Comparison of ENCODE assay signal across 8 cellular contexts in the genomic region with DNA sequence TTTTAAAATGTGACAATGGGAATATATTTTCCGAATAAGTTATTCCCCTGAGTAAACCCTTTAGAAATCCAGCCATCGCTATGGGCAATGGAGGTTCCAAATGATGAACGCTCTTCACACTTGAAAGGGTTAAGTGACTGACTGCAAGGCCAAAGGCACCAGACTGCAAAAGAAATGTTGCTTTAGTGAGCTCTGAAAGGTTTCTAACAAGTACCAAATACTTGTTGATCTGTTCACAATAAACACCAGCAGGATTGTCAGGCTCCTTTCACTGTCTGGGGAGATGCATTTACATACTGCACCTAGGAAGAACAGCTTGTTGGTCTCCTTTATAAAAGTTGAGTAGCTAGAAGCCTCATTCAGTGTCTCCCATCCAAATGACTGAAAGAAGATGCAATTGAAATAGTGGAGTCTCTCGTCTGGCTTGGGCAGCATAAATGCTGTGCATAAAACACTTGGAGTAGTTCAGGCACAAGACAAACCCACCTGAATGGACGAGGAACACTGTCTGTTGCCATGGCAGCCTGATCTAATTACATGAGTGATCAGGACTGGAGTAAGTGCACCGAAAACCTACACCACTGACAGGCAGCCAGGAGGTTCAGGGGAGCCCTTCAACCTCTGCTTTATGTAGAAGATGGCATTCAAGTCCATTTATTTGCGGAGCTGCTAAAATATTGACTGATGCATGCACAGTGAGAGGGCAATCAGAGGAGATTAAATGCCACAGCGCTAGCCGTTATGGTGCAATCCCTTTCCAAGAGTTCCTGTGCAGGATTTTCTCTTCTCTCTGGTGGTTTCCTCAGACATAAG. TPM values are rescaled to one million over a fixed set of nuclear protein-coding genes. Genes with fewer than 3 reads are reported as not detected.
DNase-seq lines count a peak whose midpoint lies in the region; ATAC-seq and TF ChIP-seq lines count a peak whose summit lies in the region.

No MANE protein-coding gene starts in this region.

- no peak for ATAC-seq in HG02588 (IDR thresholded peaks at IDR 0.05; ENCODE audit: unreplicated experiment)

- H3K4me3 ChIP-seq in SJSA1 (peak overlapping the region; percentile 86; the same call in 1 of the 2 replicates), esophagus (ENCODE audit: low read depth in 1 of 2, low read length in 2 of 2) (peak overlapping the region in 1 of 2 donors; percentile 84), parathyroid adenoma (ENCODE audit: low read depth, low read length) (peak overlapping the region; percentile 93)

- H3K27me3 ChIP-seq in SJSA1 (replicated peaks), result no peaks in the 10 kb centered on the region
- no peaks in the 10 kb centered on the region for H3K27me3 ChIP-seq in esophagus (ENCODE audit: control insufficient read depth in 1 of 2, insufficient read depth in 2 of 2, low read length in 2 of 2)
- H3K27me3 ChIP-seq in parathyroid adenoma (ENCODE audit: control insufficient read depth, insufficient read depth, low read length), result no peaks in the 10 kb centered on the region

- no peaks in the 10 kb centered on the region for H3K9me3 ChIP-seq in SJSA1 (replicated peaks)
- H3K9me3 ChIP-seq in esophagus (ENCODE audit: control insufficient read depth in 2 of 2, insufficient read depth in 1 of 2, low read depth in 1 of 2, low read length in 1 of 2), result no peaks in the 10 kb centered on the region
- no peaks in the 10 kb centered on the region for H3K9me3 ChIP-seq in parathyroid adenoma (ENCODE audit: control insufficient read depth, low read length)

- H3K36me3 ChIP-seq in SJSA1 (peaks cover 9% of the 10 kb centered on the region), esophagus (ENCODE audit: control insufficient read depth in 2 of 2, insufficient read depth in 2 of 2, low read length in 1 of 2) (no peaks in the 10 kb centered on the region), parathyroid adenoma (ENCODE audit: control insufficient read depth, insufficient read depth, low read length) (no peaks in the 10 kb centered on the region)

- no peak overlapping the region for H2AFZ ChIP-seq in parathyroid adenoma

- DNase-seq in activated effector memory CD4-positive, alpha-beta T cell treated with anti-CD3 and anti-CD28 coated beads, Interleukin-2, amount 50 U/mL, for 16 hours, result peak; percentile 66
- no peak for DNase-seq in activated effector memory CD4-positive, alpha-beta T cell treated with Interleukin-2 at 50 U/mL for 16 hours
- peak in 1 of 2 experiments; percentile 14 for DNase-seq in SJSA1 (ENCODE audit: low read depth in 1 of 2, low spot score in 2 of 2)
- DNase-seq in stimulated activated CD4-positive, alpha-beta T cell treated with anti-CD3 and anti-CD28 coated beads, Interleukin-4, amount 100 ng/mL, for 1 hour, result no peak
- no peak for DNase-seq in stimulated activated CD4-positive, alpha-beta T cell treated with anti-CD3 and anti-CD28 coated beads, Interleukin-2, amount 100 ng/mL, for 48 hours

- H3K4me2 ChIP-seq in parathyroid adenoma (ENCODE audit: low read length), result peak overlapping the region; percentile 71

- 0 out of 2 replicates have a peak overlapping the region, but pooled peaks have one; percentile 89 for H3K27ac ChIP-seq in SJSA1
- H3K27ac ChIP-seq in esophagus (ENCODE audit: low read depth in 2 of 2, low read length in 1 of 2), result peak overlapping the region; percentile 5 to 28
- peak overlapping the region; percentile 94 for H3K27ac ChIP-seq in parathyroid adenoma

- H3K79me2 ChIP-seq in parathyroid adenoma, result peaks cover 4% of the 10 kb centered on the region

- H3K4me1 ChIP-seq in SJSA1 (replicated peaks), result peaks cover 26% of the 10 kb centered on the region
- no peaks in the 10 kb centered on the region for H3K4me1 ChIP-seq in esophagus (ENCODE audit: control insufficient read depth in 2 of 2, insufficient read depth in 2 of 2, low read length in 1 of 2)
- peaks cover 13% of the 10 kb centered on the region for H3K4me1 ChIP-seq in parathyroid adenoma

- WGBS in esophagus, 2 donors, result 36 to 39% methylated on average over 9 of the region's 9 CpGs

- TF ChIP-seq CTCF in parathyroid adenoma (IDR thresholded peaks at IDR 0.05), result no peak

- H3K9ac ChIP-seq in parathyroid adenoma, result no peak overlapping the region

RNA-seq across cellular contexts. Expression of gene ATXN1, which starts 2.9 kb away (rescaled TPM):
- total RNA-seq in SJSA1 (2014; rRNA removed; shearing (Covaris generic)), result 20.8 and 24.8 TPM in 2 replicates
- 1 to 10 TPM; 4.3 to 8.8 TPM for polyA plus RNA-seq in esophagus

Comparison
In these comparisons a context has a peak if more than half of its experiments do, and no peak if none do; other contexts are left out.
1. H3K27ac ChIP-seq: peak in every context shown above with its lines; median percentile 94 in parathyroid adenoma; 89 in SJSA1; 16 in esophagus.